In genomic region chr16:56363781-56364565, GRCh38 we compare ENCODE assay signal across 18 cellular contexts.
"Had no signal": no experiment of that assay in that cellular context is flagged by ENCODE, and none has a peak within 500 bp of the region (broad histone marks: within the 10 kb centered on the region; RNA-seq: fewer than 3 reads in every experiment).

No MANE protein-coding gene starts in this region.

- ATAC-seq: activated CD4-positive, CD25-positive, alpha-beta regulatory T cell treated with anti-CD3 and anti-CD28 coated beads, Interleukin-2, amount 50 U/mL, for 24 hours; activated CD8-positive, alpha-beta T cell treated with anti-CD3 and anti-CD28 coated beads, Interleukin-2, amount 10 ng/mL, durations not matched to agents 7 days and 5 days; body of pancreas; heart left ventricle; SK-N-SH treated with all-trans-retinoic acid at 6 μM for 48 hours had no signal

- H3K9me3 Mint-ChIP-seq: activated CD4-positive, alpha-beta T cell treated with anti-CD3 and anti-CD28 coated beads, Interleukin-2, amount 10 ng/mL, durations not matched to agents 24 days and 14 days had no signal

- H3K4me3 Mint-ChIP-seq: activated CD4-positive, alpha-beta T cell treated with anti-CD3 and anti-CD28 coated beads, Interleukin-2, amount 10 ng/mL, durations not matched to agents 24 days and 14 days; activated CD8-positive, alpha-beta T cell treated with anti-CD3 and anti-CD28 coated beads, Interleukin-2, amount 10 ng/mL, durations not matched to agents 7 days and 5 days had no signal

- H3K9me3 ChIP-seq: body of pancreas, heart left ventricle, left ventricle myocardium inferior, thyroid gland had no signal

- H3K27ac Mint-ChIP-seq: activated CD4-positive, alpha-beta T cell treated with anti-CD3 and anti-CD28 coated beads, Interleukin-2, amount 10 ng/mL, durations not matched to agents 24 days and 14 days; activated CD8-positive, alpha-beta T cell treated with anti-CD3 and anti-CD28 coated beads, Interleukin-2, amount 10 ng/mL, durations not matched to agents 7 days and 5 days had no signal

- H3K4me1 ChIP-seq: heart left ventricle, left ventricle myocardium inferior, thyroid gland had no signal

- H3K4me3 ChIP-seq: body of pancreas, cardiac muscle cell, heart left ventricle, left ventricle myocardium inferior, thyroid gland had no signal

- H3K27me3 Mint-ChIP-seq: activated CD4-positive, alpha-beta T cell treated with anti-CD3 and anti-CD28 coated beads, Interleukin-2, amount 10 ng/mL, durations not matched to agents 24 days and 14 days had no signal

- DNase-seq: activated CD4-positive, alpha-beta T cell treated with anti-CD3 and anti-CD28 coated beads, Interleukin-2, amount 10 ng/mL, durations not matched to agents 24 days and 14 days; activated CD8-positive, alpha-beta T cell treated with anti-CD3 and anti-CD28 coated beads, Interleukin-2, amount 10 ng/mL, durations not matched to agents 7 days and 5 days; activated effector memory CD4-positive, alpha-beta T cell treated with anti-CD3 and anti-CD28 coated beads, Interleukin-2, amount 50 U/mL, for 16 hours; activated naive CD4-positive, alpha-beta T cell treated with anti-CD3 and anti-CD28 coated beads, Interleukin-2, amount 50 U/mL, for 16 hours; anterior cingulate cortex; body of pancreas; left ventricle myocardium inferior; occipital lobe; posterior cingulate gyrus; retina; stimulated activated CD4-positive, alpha-beta T cell treated with anti-CD3 and anti-CD28 coated beads, Interleukin-2, amount 100 ng/mL, for 48 hours; stimulated activated naive CD4-positive, alpha-beta T cell treated with Interleukin-2 at 50 U/mL for 16 hours; substantia nigra; thyroid gland had no signal
